Comparison of ENCODE assay signal across 1 cellular context in the genomic region with DNA sequence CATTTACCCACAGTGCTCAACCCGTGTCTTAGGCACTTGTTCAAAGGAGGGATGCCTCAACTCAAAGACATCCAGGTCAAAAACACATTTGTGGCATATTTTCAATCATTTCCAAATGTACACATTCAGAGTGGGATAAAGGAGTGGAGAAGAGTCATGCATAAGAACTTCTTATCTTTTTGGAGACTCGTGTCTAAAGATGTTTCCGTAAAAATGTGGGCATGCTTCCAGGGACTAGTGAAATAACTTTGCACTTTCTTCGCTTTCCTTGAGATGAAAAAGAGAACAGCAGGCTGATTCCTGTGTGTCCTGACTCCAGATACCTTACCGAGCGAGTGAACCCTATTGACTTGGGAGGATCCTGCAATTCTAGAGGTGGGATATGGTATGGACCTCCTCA.
TF ChIP-seq lines count a peak whose summit lies in the region.

No MANE protein-coding gene starts in this region.

TF ChIP-seq in IMR-90, 13 proteins besides CTCF, POLR2A, EP300 and RAD21:
- TF ChIP-seq SMC3 (IDR thresholded peaks at IDR 0.05; ENCODE audit: low read depth, low read length): no peak
- no peak for TF ChIP-seq FOS (IDR thresholded peaks at IDR 0.05; ENCODE audit: low read depth, low read length)
- no peak for TF ChIP-seq RCOR1 (IDR thresholded peaks at IDR 0.05; ENCODE audit: insufficient replicate concordance, low read length)
- TF ChIP-seq NFE2L2 (IDR thresholded peaks at IDR 0.05; ENCODE audit: low read depth, low read length): no peak
- no peak for TF ChIP-seq CHD1 (IDR thresholded peaks at IDR 0.05; ENCODE audit: low read depth, low read length)
- no peak for TF ChIP-seq MAZ (IDR thresholded peaks at IDR 0.05; ENCODE audit: borderline replicate concordance, low read depth, low read length)
TF ChIP-seq in IMR-90: peak in this region for 0.
